In genomic region chr7:75738604-75738974, GRCh38 we compare ENCODE assay signal across 8 cellular contexts. TPM values are rescaled to one million over a fixed set of nuclear protein-coding genes. Genes with fewer than 3 reads are reported as not detected.
DNase-seq lines count a peak whose midpoint lies in the region; ATAC-seq and TF ChIP-seq lines count a peak whose summit lies in the region.

Gene HIP1, minus strand, starts transcription at chr7:75738941. Its CDS starts 21 bp downstream, at chr7:75738920.

- H3K4me3 ChIP-seq in CD8-positive, alpha-beta T cell (ENCODE audit: low read depth, low read length), result peak within 1 kb of the TSS; percentile 92
- H3K4me3 ChIP-seq in iPS-20b (ENCODE audit: low read length), result peak within 1 kb of the TSS; percentile 91

- no peaks in the 10 kb centered on the region for H3K36me3 ChIP-seq in CD8-positive, alpha-beta T cell (ENCODE audit: insufficient read depth, low read length)
- no peaks in the 10 kb centered on the region for H3K36me3 ChIP-seq in iPS-20b (ENCODE audit: insufficient read depth, low read depth, low read length)

- no peaks in the 10 kb centered on the region for H3K9me3 ChIP-seq in CD8-positive, alpha-beta T cell (ENCODE audit: low read length)
- H3K9me3 ChIP-seq in iPS-20b (ENCODE audit: insufficient read depth, low read depth, low read length), result no peaks in the 10 kb centered on the region

- TF ChIP-seq POLR2A in erythroblast (IDR thresholded peaks at IDR 0.05; ENCODE audit: low read length), result no peak

- H3K36me3 Mint-ChIP-seq in CD8-positive, alpha-beta T cell, result peaks cover 4% of the 10 kb centered on the region
- no peaks in the 10 kb centered on the region for H3K36me3 Mint-ChIP-seq in stimulated activated naive B cell treated with anti-CD40 and anti-IgM and Interleukin-4, amounts not matched to agents 10 μg/mL and 1 μg/mL and 100 μg/mL, for 72 hours

- no peaks in the 10 kb centered on the region for H3K27me3 Mint-ChIP-seq in CD8-positive, alpha-beta T cell (ENCODE audit: low read depth)
- H3K27me3 Mint-ChIP-seq in stimulated activated naive B cell treated with anti-CD40 and anti-IgM and Interleukin-4, amounts not matched to agents 10 μg/mL and 1 μg/mL and 100 μg/mL, for 72 hours, result no peaks in the 10 kb centered on the region

- CTCF ChIA-PET in CD8-positive, alpha-beta T cell (lab: Charles Lee), result interaction anchor here (0.8 kb wide), 1 partner anchor 24 kb away, joined by 3 read pairs; no protein-coding TSS in a partner anchor

- H3K27ac Mint-ChIP-seq in CD8-positive, alpha-beta T cell, result peak within 1 kb of the TSS; percentile 98
- H3K27ac Mint-ChIP-seq in stimulated activated naive B cell treated with anti-CD40 and anti-IgM and Interleukin-4, amounts not matched to agents 10 μg/mL and 1 μg/mL and 100 μg/mL, for 72 hours, result peak within 1 kb of the TSS; percentile 97

- no peak for DNase-seq in CD8-positive, alpha-beta T cell
- no peak for DNase-seq in stimulated activated naive B cell treated with anti-CD40 and anti-IgM and Interleukin-4, amounts not matched to agents 10 μg/mL and 1 μg/mL and 100 μg/mL, for 72 hours
- DNase-seq in erythroblast (lab: John Stamatoyannopoulos, UW) (no peak), dedifferentiated amniotic fluid mesenchymal stem cell (ENCODE audit: extremely low spot score) (no peak), activated gamma-delta T cell (lab: John Stamatoyannopoulos, UW) (no peak)

- peaks cover 13% of the 10 kb centered on the region for H3K4me1 ChIP-seq in CD8-positive, alpha-beta T cell (ENCODE audit: insufficient read depth, low read length)
- H3K4me1 ChIP-seq in iPS-20b (ENCODE audit: insufficient read depth, low read length), result peaks cover 6% of the 10 kb centered on the region; the same call in 1 of the 2 replicates

- H3K27me3 ChIP-seq in CD8-positive, alpha-beta T cell (ENCODE audit: insufficient read depth, low read length), result peaks cover 4% of the 10 kb centered on the region
- H3K27me3 ChIP-seq in iPS-20b (ENCODE audit: insufficient read depth, low read length), result peaks cover 21% of the 10 kb centered on the region

- ATAC-seq in CD8-positive, alpha-beta T cell, result no peak
- ATAC-seq in HG02938 (IDR thresholded peaks at IDR 0.05; ENCODE audit: unreplicated experiment), result peak; percentile 11
- peak; percentile 0 to 1 for ATAC-seq in stimulated activated naive B cell treated with anti-CD40 and anti-IgM and Interleukin-4, amounts not matched to agents 10 μg/mL and 1 μg/mL and 100 μg/mL, for 72 hours (replicated peaks)

- no peaks in the 10 kb centered on the region for H3K9me3 Mint-ChIP-seq in CD8-positive, alpha-beta T cell
- H3K9me3 Mint-ChIP-seq in stimulated activated naive B cell treated with anti-CD40 and anti-IgM and Interleukin-4, amounts not matched to agents 10 μg/mL and 1 μg/mL and 100 μg/mL, for 72 hours, result peaks cover 0 to 5% of the 10 kb centered on the region in 2 donors

- POLR2A ChIA-PET in CD8-positive, alpha-beta T cell (lab: Charles Lee), result interaction anchor here (1.9 kb wide), 1 partner anchor 11 kb away, joined by 10 read pairs; no protein-coding TSS in a partner anchor

- H3K27ac ChIP-seq in CD8-positive, alpha-beta T cell (ENCODE audit: low read depth, low read length), result peak within 1 kb of the TSS; percentile 71
- H3K27ac ChIP-seq in angular gyrus (ENCODE audit: low read depth, low read length) (peak within 1 kb of the TSS; percentile 64), iPS-20b (ENCODE audit: low read length) (no peak within 1 kb of the TSS)

- H3K9ac ChIP-seq in iPS-20b (ENCODE audit: low read depth, low read length), result peak within 1 kb of the TSS; percentile 65; the same call in 1 of the 2 replicates

- H3K4me1 Mint-ChIP-seq in CD8-positive, alpha-beta T cell (ENCODE audit: low read depth), result peaks cover 15% of the 10 kb centered on the region
- H3K4me1 Mint-ChIP-seq in stimulated activated naive B cell treated with anti-CD40 and anti-IgM and Interleukin-4, amounts not matched to agents 10 μg/mL and 1 μg/mL and 100 μg/mL, for 72 hours, result peaks cover 29 to 40% of the 10 kb centered on the region in 2 donors

- intact Hi-C loops in CD8-positive, alpha-beta T cell (cut with DNase I, micrococcal nuclease), result loop anchor here (2.0 to 10.0 kb wide), 7 partner anchors 140 to 580 kb away; partner anchors contain the start of genes MDH2 (in 1 of the 2), POR (in 1 of the 2), RHBDD2 (in 1 of the 2) and STYXL1 (in 1 of the 2)

- peak within 1 kb of the TSS; percentile 99 for H3K4me3 Mint-ChIP-seq in CD8-positive, alpha-beta T cell
- peak within 1 kb of the TSS; percentile 85 to 94 for H3K4me3 Mint-ChIP-seq in stimulated activated naive B cell treated with anti-CD40 and anti-IgM and Interleukin-4, amounts not matched to agents 10 μg/mL and 1 μg/mL and 100 μg/mL, for 72 hours

- no peak for TF ChIP-seq CTCF in CD8-positive, alpha-beta T cell (IDR thresholded peaks at IDR 0.05)

RNA-seq across cellular contexts. Expression of gene HIP1, which starts in this region (rescaled TPM):
- 1 to 10 TPM; 3.1 to 3.4 TPM for total RNA-seq in CD8-positive, alpha-beta T cell
